ENCODE assay signal across 13 cellular contexts in genomic region chr21:43768868-43769167, GRCh38. TPM values are rescaled to one million over a fixed set of nuclear protein-coding genes. Genes with fewer than 3 reads are reported as not detected.
DNase-seq lines count a peak whose midpoint lies in the region; ATAC-seq, FAIRE-seq and TF ChIP-seq lines count a peak whose summit lies in the region.
"Had no signal": no experiment of that assay in that cellular context is flagged by ENCODE, and none has a peak within 500 bp of the region (broad histone marks: within the 10 kb centered on the region; RNA-seq: fewer than 3 reads in every experiment).

No MANE protein-coding gene starts in this region.

- 79% methylated on average over 8 of the region's 8 CpGs for WGBS in HepG2 (ENCODE audit: low lambda C conversion rate)
- 80% methylated on average over 5 of the region's 8 CpGs for WGBS in right lobe of liver (ENCODE audit: insufficient coverage, low coverage, low lambda C conversion rate, missing lambda C conversion rate)

- H3K9me3 ChIP-seq in HepG2 (ENCODE audit: low read length) = no peaks in the 10 kb centered on the region
- no peaks in the 10 kb centered on the region for H3K9me3 ChIP-seq in right lobe of liver
- H3K9me3 ChIP-seq: transverse colon had no signal

- ATAC-seq in HepG2 (peak; percentile 11), right lobe of liver (no peak)
- ATAC-seq in activated T-helper 17 cell treated with anti-CD3 and anti-CD28 coated beads, Interleukin-2, amount 50 U/mL, for 72 hours (replicated peaks) = no peak

- H3K4me3 ChIP-seq in HepG2 (replicated peaks in 1 of 3; ENCODE audit: insufficient read depth in 1 of 3, low read depth in 2 of 3, low read length in 3 of 3) = no peak overlapping the region
- no peak overlapping the region for H3K4me3 ChIP-seq in right lobe of liver
- H3K4me3 ChIP-seq: transverse colon had no signal

- no peak overlapping the region for H3K9ac ChIP-seq in HepG2 (ENCODE audit: insufficient read depth, low read depth, low read length)

- H3K4me3 Mint-ChIP-seq in mesothelial cell of epicardium = no peak overlapping the region
- H3K4me3 Mint-ChIP-seq in activated T-helper 17 cell treated with anti-CD3 and anti-CD28 coated beads, Interleukin-2, amount 50 U/mL, for 72 hours = no peak overlapping the region

- H3K79me2 ChIP-seq in HepG2 (ENCODE audit: insufficient read depth, low read length) = no peaks in the 10 kb centered on the region

- TF ChIP-seq POLR2A in HepG2 (IDR thresholded peaks at IDR 0.05; ENCODE audit: insufficient read depth in 1 of 2, low read depth in 2 of 2, low read length in 2 of 2) (no peak), right lobe of liver (IDR thresholded peaks at IDR 0.05) (no peak)

- peak overlapping the region; percentile 27 for H3K27ac Mint-ChIP-seq in mesothelial cell of epicardium
- H3K27ac Mint-ChIP-seq in activated T-helper 17 cell treated with anti-CD3 and anti-CD28 coated beads, Interleukin-2, amount 50 U/mL, for 72 hours = no peak overlapping the region
- H3K27ac Mint-ChIP-seq: activated T-helper 2 cell treated with anti-CD3 and anti-CD28 coated beads, Interferon-gamma antibody, Interleukin-2, Interleukin-4, amounts not matched to agents 10 μg/mL and 5 μg/mL and 100 μg/mL, durations not matched to agents 14 hours and 24 hours and 36 hours had no signal

- H3K4me1 Mint-ChIP-seq in mesothelial cell of epicardium = peaks cover 11% of the 10 kb centered on the region
- peaks cover under 1% of the 10 kb centered on the region for H3K4me1 Mint-ChIP-seq in activated T-helper 17 cell treated with anti-CD3 and anti-CD28 coated beads, Interleukin-2, amount 50 U/mL, for 72 hours

- H3K9me3 Mint-ChIP-seq in mesothelial cell of epicardium = no peaks in the 10 kb centered on the region
- H3K9me3 Mint-ChIP-seq in activated T-helper 17 cell treated with anti-CD3 and anti-CD28 coated beads, Interleukin-2, amount 50 U/mL, for 72 hours = no peaks in the 10 kb centered on the region
- H3K9me3 Mint-ChIP-seq: activated T-helper 2 cell treated with anti-CD3 and anti-CD28 coated beads, Interferon-gamma antibody, Interleukin-2, Interleukin-4, amounts not matched to agents 10 μg/mL and 5 μg/mL and 100 μg/mL, durations not matched to agents 14 hours and 24 hours and 36 hours had no signal

- H3K27me3 Mint-ChIP-seq in mesothelial cell of epicardium (ENCODE audit: low read depth) = no peaks in the 10 kb centered on the region
- H3K27me3 Mint-ChIP-seq in activated T-helper 17 cell treated with anti-CD3 and anti-CD28 coated beads, Interleukin-2, amount 50 U/mL, for 72 hours = no peaks in the 10 kb centered on the region

- H3K27me3 ChIP-seq in HepG2 (ENCODE audit: control insufficient read depth in 1 of 2, insufficient read depth in 2 of 2, low read length in 2 of 2) = no peaks in the 10 kb centered on the region
- H3K27me3 ChIP-seq in right lobe of liver = no peaks in the 10 kb centered on the region
- H3K27me3 ChIP-seq: transverse colon had no signal

- H3K4me1 ChIP-seq in HepG2 (ENCODE audit: insufficient read depth, low read length) (peaks cover 33% of the 10 kb centered on the region), right lobe of liver (no peaks in the 10 kb centered on the region)

- POLR2A ChIA-PET in HepG2 (lab: Yijun Ruan, JAX) = no interaction called here

- intact Hi-C loops in HepG2 (cut with micrococcal nuclease; ENCODE audit: unreplicated experiment) (no loop called here), right lobe of liver (cut with DNase I) (no loop called here)

- H3K36me3 ChIP-seq in HepG2 (replicated peaks in 1 of 2; ENCODE audit: control insufficient read depth in 1 of 2, insufficient read depth in 2 of 2, low read length in 2 of 2) = peaks cover 0 to 8% of the 10 kb centered on the region in 2 experiments; a peak in 2 of 5 replicates
- H3K36me3 ChIP-seq in right lobe of liver = peaks cover under 1 to 8% (median 4%) of the 10 kb centered on the region in 4 donors

- H4K20me1 ChIP-seq in HepG2 (ENCODE audit: insufficient read depth, low read length) = no peaks in the 10 kb centered on the region

- no peak overlapping the region for H3K27ac ChIP-seq in HepG2 (ENCODE audit: extremely low read length, insufficient read depth, low read length)
- no peak overlapping the region for H3K27ac ChIP-seq in right lobe of liver
- H3K27ac ChIP-seq: HL-60 had no signal

- H3K36me3 Mint-ChIP-seq in mesothelial cell of epicardium = peaks cover 5% of the 10 kb centered on the region
- H3K36me3 Mint-ChIP-seq in activated T-helper 17 cell treated with anti-CD3 and anti-CD28 coated beads, Interleukin-2, amount 50 U/mL, for 72 hours (ENCODE audit: low read depth) = peaks cover 10% of the 10 kb centered on the region

- CTCF ChIA-PET in HepG2 (lab: Yijun Ruan, JAX; ENCODE audit: low intra/inter-chr PET ratio, low total read pairs) = no interaction called here

- DNase-seq in HepG2 (ENCODE audit: low spot score) (no peak), right lobe of liver (no peak), cerebellar cortex (ENCODE audit: low spot score) (peak; percentile 69), mesothelial cell of epicardium (ENCODE audit: low spot score in 2 of 2, unreplicated experiment in 2 of 2) (no peak), ecto neural progenitor cell (ENCODE audit: low spot score) (no peak), SIG-M5 treated with dmso at 0.1 percent for 504 hours (lab: John Stamatoyannopoulos, UW; ENCODE audit: unreplicated experiment) (no peak)
- no peak for DNase-seq in effector CD8-positive, alpha-beta T cell (lab: John Stamatoyannopoulos, UW)
- DNase-seq: activated CD4-positive, alpha-beta T cell treated with anti-CD3 and anti-CD28 coated beads, Interleukin-2, amount 50 U/mL, for 1 hour; hippocampal formation had no signal

- TF ChIP-seq EP300 in HepG2 (IDR thresholded peaks at IDR 0.05; ENCODE audit: low read depth in 2 of 2, low read length in 2 of 2) (no peak), HepG2 (CRISPR knock-in tag; IDR thresholded peaks at IDR 0.05; ENCODE audit: borderline replicate concordance) (no peak)

- in situ Hi-C loops in HepG2 (cut with HindIII; ENCODE audit: extremely low pct_ligation_motif_present, low pct_unique_long_range_greater_than_20kb) = no loop called here

- FAIRE-seq in HepG2 (lab: Jason Lieb, UNC) = no peak

- no peak for TF ChIP-seq CTCF in HepG2 (CRISPR knock-in tag; IDR thresholded peaks at IDR 0.05)
- no peak for TF ChIP-seq CTCF in right lobe of liver (IDR thresholded peaks at IDR 0.05)
- no peak for TF ChIP-seq CTCF in mesothelial cell of epicardium (IDR thresholded peaks at IDR 0.05; ENCODE audit: unreplicated experiment)

- no peak overlapping the region for H2AFZ ChIP-seq in HepG2 (ENCODE audit: low read length)

- no TSS peak for BruUV-seq in HepG2 (replicated peaks; lab: Mats Ljungman, UMichigan)

- H3K4me2 ChIP-seq in HepG2 (ENCODE audit: low read depth, low read length) = no peak overlapping the region

- TF ChIP-seq RAD21 in HepG2 (CRISPR knock-in tag; IDR thresholded peaks at IDR 0.05) = no peak

RNA-seq across cellular contexts. Expression of gene CSTB, which starts 7.3 kb away (rescaled TPM):
- 11.7 and 15.8 TPM in 2 replicates for total RNA-seq in HepG2 (2016; rRNA removed; fragmentation: Illumina TruSeq; extraction: Trizol)
- total RNA-seq in HepG2 (2016; cell fraction: cytosol; rRNA removed; fragmentation: Illumina TruSeq; extraction: Trizol; ENCODE audit: low read depth) = 8.0 and 9.1 TPM in 2 replicates
- 11.9 and 14.9 TPM in 2 replicates for total RNA-seq in HepG2 (2016; cell fraction: insoluble cytoplasmic fraction; rRNA removed; fragmentation: Illumina TruSeq; extraction: Trizol)
- 9.8 and 11.8 TPM in 2 replicates for total RNA-seq in HepG2 (2016; cell fraction: membrane; rRNA removed; fragmentation: Illumina TruSeq; extraction: Trizol)
- total RNA-seq in HepG2 (2016; cell fraction: nucleus; rRNA removed; fragmentation: Illumina TruSeq; extraction: Trizol) = 6.6 and 7.1 TPM in 2 replicates
- polyA plus RNA-seq in HepG2 (2011; rRNA removed) = 94.1 and 110 TPM in 2 replicates
- polyA plus RNA-seq in HepG2 (2011; cell fraction: cytosol; rRNA removed) = 129 and 137 TPM in 2 replicates
- 53.4 and 59.2 TPM in 2 replicates for polyA plus RNA-seq in HepG2 (2011; cell fraction: nucleus; rRNA removed)
- polyA plus RNA-seq in HepG2 (2012) = 58.7 and 69.9 TPM in 2 replicates
- polyA plus RNA-seq in HepG2 (2016; cell fraction: cytosol; fragmentation: Illumina TruSeq; extraction: Trizol; ENCODE audit: low read depth) = 34.3 and 43.0 TPM in 2 replicates
- 53.0 and 57.2 TPM in 2 replicates for polyA plus RNA-seq in HepG2 (2016; cell fraction: insoluble cytoplasmic fraction; fragmentation: Illumina TruSeq; extraction: Trizol; ENCODE audit: low read depth)
- polyA plus RNA-seq in HepG2 (2016; cell fraction: membrane; fragmentation: Illumina TruSeq; extraction: Trizol; ENCODE audit: low read depth) = 32.8 and 40.2 TPM in 2 replicates
- polyA plus RNA-seq in HepG2 (2016; cell fraction: nucleus; fragmentation: Illumina TruSeq; extraction: Trizol; ENCODE audit: insufficient read depth, low read depth) = 34.9 and 36.2 TPM in 2 replicates
- 37.2 and 51.7 TPM in 2 replicates for polyA minus RNA-seq in HepG2 (2011; rRNA and poly(A)+ RNA removed; ENCODE audit: low replicate concordance)
- polyA minus RNA-seq in HepG2 (2011; cell fraction: cytosol; rRNA and poly(A)+ RNA removed) = 24.0 and 25.6 TPM in 2 replicates
- polyA minus RNA-seq in HepG2 (2011; cell fraction: nucleus; rRNA and poly(A)+ RNA removed) = 9.0 and 15.4 TPM in 2 replicates
- 100 to 1,000 TPM in 1 of 6 experiments, 10 to 100 TPM in 5; 16.6 to 137 (median 23.2) TPM for total RNA-seq in right lobe of liver
- total RNA-seq in mesothelial cell of epicardium = 22.4 to 23.9 TPM (median 23.3 TPM) in 3 replicates
- 10 to 100 TPM; 32.5 to 33.6 TPM for total RNA-seq in activated T-helper 17 cell treated with anti-CD3 and anti-CD28 coated beads, Interleukin-2, amount 50 U/mL, for 72 hours

RNA-seq across cellular contexts. Expression of gene RRP1, which starts 20.6 kb away (rescaled TPM):
- total RNA-seq in HepG2 (2016; rRNA removed; fragmentation: Illumina TruSeq; extraction: Trizol) (24.6 and 35.1 TPM in 2 replicates), right lobe of liver (10 to 100 TPM in 4 of 6 experiments, 1 to 10 TPM in 2; 8.8 to 25.1 (median 12.9) TPM), mesothelial cell of epicardium (41.4 to 44.5 TPM (median 42.2 TPM) in 3 replicates)
- total RNA-seq in HepG2 (2016; cell fraction: cytosol; rRNA removed; fragmentation: Illumina TruSeq; extraction: Trizol; ENCODE audit: low read depth) = 16.9 and 17.1 TPM in 2 replicates
- 24.1 and 32.9 TPM in 2 replicates for total RNA-seq in HepG2 (2016; cell fraction: insoluble cytoplasmic fraction; rRNA removed; fragmentation: Illumina TruSeq; extraction: Trizol)
- 10.3 and 11.2 TPM in 2 replicates for total RNA-seq in HepG2 (2016; cell fraction: membrane; rRNA removed; fragmentation: Illumina TruSeq; extraction: Trizol)
- total RNA-seq in HepG2 (2016; cell fraction: nucleus; rRNA removed; fragmentation: Illumina TruSeq; extraction: Trizol) = 29.9 and 34.8 TPM in 2 replicates
- 20.1 and 22.2 TPM in 2 replicates for polyA plus RNA-seq in HepG2 (2011; rRNA removed)
- 11.2 and 11.3 TPM in 2 replicates for polyA plus RNA-seq in HepG2 (2011; cell fraction: cytosol; rRNA removed)
- polyA plus RNA-seq in HepG2 (2011; cell fraction: nucleus; rRNA removed) = 110 and 114 TPM in 2 replicates
- polyA plus RNA-seq in HepG2 (2012) = 22.7 and 27.0 TPM in 2 replicates
- 3.0 and 3.7 TPM in 2 replicates for polyA plus RNA-seq in HepG2 (2016; cell fraction: cytosol; fragmentation: Illumina TruSeq; extraction: Trizol; ENCODE audit: low read depth)
- polyA plus RNA-seq in HepG2 (2016; cell fraction: insoluble cytoplasmic fraction; fragmentation: Illumina TruSeq; extraction: Trizol; ENCODE audit: low read depth) = 25.7 and 32.8 TPM in 2 replicates
- 4.3 and 6.1 TPM in 2 replicates for polyA plus RNA-seq in HepG2 (2016; cell fraction: membrane; fragmentation: Illumina TruSeq; extraction: Trizol; ENCODE audit: low read depth)
- 70.6 and 74.1 TPM in 2 replicates for polyA plus RNA-seq in HepG2 (2016; cell fraction: nucleus; fragmentation: Illumina TruSeq; extraction: Trizol; ENCODE audit: insufficient read depth, low read depth)
- polyA minus RNA-seq in HepG2 (2011; rRNA and poly(A)+ RNA removed; ENCODE audit: low replicate concordance) = 9.8 and 26.9 TPM in 2 replicates
- polyA minus RNA-seq in HepG2 (2011; cell fraction: cytosol; rRNA and poly(A)+ RNA removed) = 5.9 and 9.7 TPM in 2 replicates
- polyA minus RNA-seq in HepG2 (2011; cell fraction: nucleus; rRNA and poly(A)+ RNA removed) = 27.0 and 37.2 TPM in 2 replicates
- total RNA-seq in activated T-helper 17 cell treated with anti-CD3 and anti-CD28 coated beads, Interleukin-2, amount 50 U/mL, for 72 hours = 10 to 100 TPM; 33.3 to 57.4 TPM

RNA-seq across cellular contexts. Expression of gene PDXK, which starts 49.9 kb away (rescaled TPM):
- total RNA-seq in HepG2 (2016; rRNA removed; fragmentation: Illumina TruSeq; extraction: Trizol) (114 and 151 TPM in 2 replicates), right lobe of liver (10 to 100 TPM; 52.9 to 87.5 (median 58.9) TPM), mesothelial cell of epicardium (79.6 to 86.2 TPM (median 81.1 TPM) in 3 replicates)
- 28.6 and 35.2 TPM in 2 replicates for total RNA-seq in HepG2 (2016; cell fraction: cytosol; rRNA removed; fragmentation: Illumina TruSeq; extraction: Trizol; ENCODE audit: low read depth)
- total RNA-seq in HepG2 (2016; cell fraction: insoluble cytoplasmic fraction; rRNA removed; fragmentation: Illumina TruSeq; extraction: Trizol) = 115 and 149 TPM in 2 replicates
- 62.0 and 68.5 TPM in 2 replicates for total RNA-seq in HepG2 (2016; cell fraction: membrane; rRNA removed; fragmentation: Illumina TruSeq; extraction: Trizol)
- 61.1 and 71.3 TPM in 2 replicates for total RNA-seq in HepG2 (2016; cell fraction: nucleus; rRNA removed; fragmentation: Illumina TruSeq; extraction: Trizol)
- 165 and 184 TPM in 2 replicates for polyA plus RNA-seq in HepG2 (2011; rRNA removed)
- polyA plus RNA-seq in HepG2 (2011; cell fraction: cytosol; rRNA removed) = 146 and 162 TPM in 2 replicates
- 215 and 264 TPM in 2 replicates for polyA plus RNA-seq in HepG2 (2011; cell fraction: nucleus; rRNA removed)
- polyA plus RNA-seq in HepG2 (2012) = 82.4 and 87.9 TPM in 2 replicates
- 45.4 and 55.7 TPM in 2 replicates for polyA plus RNA-seq in HepG2 (2016; cell fraction: cytosol; fragmentation: Illumina TruSeq; extraction: Trizol; ENCODE audit: low read depth)
- 135 and 141 TPM in 2 replicates for polyA plus RNA-seq in HepG2 (2016; cell fraction: insoluble cytoplasmic fraction; fragmentation: Illumina TruSeq; extraction: Trizol; ENCODE audit: low read depth)
- polyA plus RNA-seq in HepG2 (2016; cell fraction: membrane; fragmentation: Illumina TruSeq; extraction: Trizol; ENCODE audit: low read depth) = 56.2 and 56.5 TPM in 2 replicates
- polyA plus RNA-seq in HepG2 (2016; cell fraction: nucleus; fragmentation: Illumina TruSeq; extraction: Trizol; ENCODE audit: insufficient read depth, low read depth) = 113 and 114 TPM in 2 replicates
- 159 and 241 TPM in 2 replicates for polyA minus RNA-seq in HepG2 (2011; rRNA and poly(A)+ RNA removed; ENCODE audit: low replicate concordance)
- polyA minus RNA-seq in HepG2 (2011; cell fraction: cytosol; rRNA and poly(A)+ RNA removed) = 48.1 and 61.1 TPM in 2 replicates
- polyA minus RNA-seq in HepG2 (2011; cell fraction: nucleus; rRNA and poly(A)+ RNA removed) = 60.5 and 61.0 TPM in 2 replicates
- total RNA-seq in activated T-helper 17 cell treated with anti-CD3 and anti-CD28 coated beads, Interleukin-2, amount 50 U/mL, for 72 hours = 100 to 1,000 TPM; 102 to 115 TPM
